Comparison of ENCODE assay signal across 10 cellular contexts in genomic region chr6:31945507-31946369, GRCh38. TPM values are rescaled to one million over a fixed set of nuclear protein-coding genes. Genes with fewer than 3 reads are reported as not detected.
DNase-seq lines count a peak whose midpoint lies in the region; ATAC-seq and TF ChIP-seq lines count a peak whose summit lies in the region.
"Had no signal": no experiment of that assay in that cellular context is flagged by ENCODE, and none has a peak within 500 bp of the region (broad histone marks: within the 10 kb centered on the region; RNA-seq: fewer than 3 reads in every experiment).

TSS of gene CFB (plus strand) at chr6:31946095. CDS start at chr6:31946222, 127 bp downstream.

- H3K36me3 ChIP-seq in lung (ENCODE audit: control insufficient read depth in 2 of 2, insufficient read depth in 2 of 2, low read length in 2 of 2): peaks cover 0 to 4% of the 10 kb centered on the region in 2 donors

- H3K4me1 Mint-ChIP-seq in chondrocyte (ENCODE audit: low read depth): peaks cover 24% of the 10 kb centered on the region
- H3K4me1 Mint-ChIP-seq: CD4-positive, CD25-positive, alpha-beta regulatory T cell had no signal

- no peaks in the 10 kb centered on the region for H3K27me3 ChIP-seq in lung (ENCODE audit: control insufficient read depth, insufficient read depth)

- peak within 1 kb of the TSS; percentile 95 for H3K27ac Mint-ChIP-seq in chondrocyte (ENCODE audit: unreplicated experiment)
- H3K27ac Mint-ChIP-seq: CD4-positive, CD25-positive, alpha-beta regulatory T cell had no signal

- no peak within 1 kb of the TSS for H3K4me3 ChIP-seq in lung

- peaks cover 3% of the 10 kb centered on the region for H3K27me3 Mint-ChIP-seq in chondrocyte (ENCODE audit: low read depth)

- H3K9me3 ChIP-seq in lung (ENCODE audit: control insufficient read depth in 2 of 2, insufficient read depth in 1 of 2, low read length in 1 of 2): no peaks in the 10 kb centered on the region

- TF ChIP-seq CTCF in chondrocyte (IDR thresholded peaks at IDR 0.05) (no peak), lung (IDR thresholded peaks at IDR 0.05; ENCODE audit: control extremely low read depth, extremely low read depth) (no peak)

- ATAC-seq in lung (ENCODE audit: insufficient read depth, low FRiP score): peak; percentile 86
- no peak for ATAC-seq in GM21825 (IDR thresholded peaks at IDR 0.05; ENCODE audit: unreplicated experiment)

- 41 to 63% methylated on average over 11 of the region's 11 CpGs for WGBS in lung, 2 donors

- H3K9me3 Mint-ChIP-seq in chondrocyte (ENCODE audit: low read depth): no peaks in the 10 kb centered on the region

- peak within 1 kb of the TSS; percentile 49 for H3K4me3 Mint-ChIP-seq in chondrocyte (ENCODE audit: unreplicated experiment)

- peaks cover 2% of the 10 kb centered on the region for H3K36me3 Mint-ChIP-seq in chondrocyte (ENCODE audit: low read depth)

- peaks cover 0 to 14% of the 10 kb centered on the region in 2 donors for H3K4me1 ChIP-seq in lung (ENCODE audit: control insufficient read depth in 2 of 2, insufficient read depth in 2 of 2, low read length in 2 of 2)

- H3K27ac ChIP-seq in lung (ENCODE audit: low read depth in 1 of 2, low read length in 1 of 2): peak within 1 kb of the TSS in 1 of 2 donors; percentile 89

- DNase-seq in activated CD4-positive, alpha-beta T cell treated with anti-CD3 and anti-CD28 coated beads for 48 hours: peak; percentile 11
- no peak for DNase-seq in activated CD4-positive, alpha-beta T cell treated with anti-CD3 and anti-CD28 coated beads for 1 hour
- DNase-seq in chondrocyte (ENCODE audit: low spot score) (no peak), lung (ENCODE audit: low spot score) (peak; percentile 72), ureter (ENCODE audit: low spot score) (peak; percentile 85), NCI-H526 (lab: John Stamatoyannopoulos, UW) (no peak), NCI-H2227 (lab: John Stamatoyannopoulos, UW; ENCODE audit: unreplicated experiment) (no peak)
- DNase-seq: CD4-positive, CD25-positive, alpha-beta regulatory T cell; stimulated activated naive CD4-positive, alpha-beta T cell had no signal

RNA-seq across cellular contexts. Expression of gene CFB, which starts in this region (rescaled TPM):
- total RNA-seq in chondrocyte: 2.3 to 3.2 TPM (median 2.6 TPM) in 3 replicates
- total RNA-seq in lung: 100 to 1,000 TPM; 212 to 255 TPM
- 100 to 1,000 TPM; 173 to 297 TPM for polyA plus RNA-seq in lung
- total RNA-seq in ureter: 41.4 TPM

Comparison
In these comparisons a context has a peak if more than half of its experiments do, and no peak if none do; other contexts are left out.
1. RNA of gene CFB (total RNA-seq): 212 to 255 TPM in lung and 41.4 TPM in ureter (single experiment); 2.3 to 3.2 TPM in chondrocyte; every median in the first group is over 10 times any median in the second.
2. DNase-seq: peak in activated CD4-positive, alpha-beta T cell treated with anti-CD3 and anti-CD28 coated beads for 48 hours (single experiment), lung (single experiment) and ureter (single experiment); none in activated CD4-positive, alpha-beta T cell treated with anti-CD3 and anti-CD28 coated beads for 1 hour (single experiment), chondrocyte (single experiment), NCI-H526 (0 of 2) and NCI-H2227 (single experiment).